11 cellular contexts compared by ENCODE assay signal in the genomic region with DNA sequence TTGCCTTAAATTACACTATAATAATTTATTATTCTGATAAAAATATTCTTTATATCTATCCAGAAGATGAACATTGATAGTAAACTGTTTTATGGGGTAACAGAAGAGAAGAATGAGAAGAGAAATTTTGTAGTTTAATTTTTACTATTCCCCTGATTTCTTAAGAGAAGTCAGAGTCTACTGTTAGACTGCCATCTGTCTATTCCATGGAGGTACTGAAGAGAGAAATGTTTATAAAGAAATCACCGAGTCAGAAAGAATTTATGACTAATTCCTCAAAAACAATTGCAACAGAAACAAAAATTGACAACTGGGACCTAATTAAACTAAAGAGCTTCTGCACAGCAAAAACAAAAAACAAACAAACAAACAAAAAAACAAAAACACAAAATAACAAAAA.
DNase-seq lines count a peak whose midpoint lies in the region; ATAC-seq and TF ChIP-seq lines count a peak whose summit lies in the region.
"Had no signal": no experiment of that assay in that cellular context is flagged by ENCODE, and none has a peak within 500 bp of the region (broad histone marks: within the 10 kb centered on the region; RNA-seq: fewer than 3 reads in every experiment).

No MANE protein-coding gene starts in this region.

- H3K9me3 Mint-ChIP-seq in CD4-positive, alpha-beta T cell: no peaks in the 10 kb centered on the region
- H3K9me3 Mint-ChIP-seq in mesothelial cell of epicardium: peaks cover 29% of the 10 kb centered on the region

- peaks cover 7% of the 10 kb centered on the region for H3K4me1 Mint-ChIP-seq in CD4-positive, alpha-beta T cell (ENCODE audit: low read depth)
- no peaks in the 10 kb centered on the region for H3K4me1 Mint-ChIP-seq in mesothelial cell of epicardium

- no peaks in the 10 kb centered on the region for H3K9me3 ChIP-seq in CD4-positive, alpha-beta T cell (ENCODE audit: control insufficient read depth, low read length)

- DNase-seq in CD4-positive, alpha-beta T cell: no peak
- DNase-seq in LNCaP clone FGC (ENCODE audit: low read depth): no peak
- DNase-seq in cardiac fibroblast (ENCODE audit: low read depth in 2 of 2): peak; percentile 46 to 64
- no peak for DNase-seq in mesothelial cell of epicardium (ENCODE audit: low spot score in 2 of 2, unreplicated experiment in 2 of 2)
- DNase-seq in COLO668 (lab: John Stamatoyannopoulos, UW; ENCODE audit: unreplicated experiment): no peak
- DNase-seq in ureter (ENCODE audit: low spot score): no peak
- DNase-seq in stimulated activated CD8-positive, alpha-beta memory T cell treated with anti-CD3 and anti-CD28 coated beads, Interleukin-4, amount 100 ng/mL, for 48 hours: no peak
- no peak for DNase-seq in caudate nucleus (lab: John Stamatoyannopoulos, UW)
- DNase-seq: activated CD4-positive, alpha-beta T cell treated with anti-CD3 and anti-CD28 coated beads for 36 hours; effector CD8-positive, alpha-beta T cell; nucleus accumbens had no signal

- H3K4me3 ChIP-seq in LNCaP clone FGC (ENCODE audit: low read depth, low read length) (no peak overlapping the region), cardiac fibroblast (replicated peaks in 1 of 2; ENCODE audit: low read depth in 2 of 2, low read length in 2 of 2) (no peak overlapping the region)

- POLR2A ChIA-PET in CD4-positive, alpha-beta T cell (lab: Charles Lee): no interaction called here

- ATAC-seq in CD4-positive, alpha-beta T cell (ENCODE audit: poor library complexity): no peak
- ATAC-seq: activated CD4-positive, alpha-beta T cell treated with anti-CD3 and anti-CD28 coated beads for 36 hours had no signal

- CTCF ChIA-PET in CD4-positive, alpha-beta T cell (lab: Charles Lee): no interaction called here

- no peak overlapping the region for H3K27ac ChIP-seq in CD4-positive, alpha-beta T cell (ENCODE audit: low read depth, low read length)
- no peak overlapping the region for H3K27ac ChIP-seq in caudate nucleus (ENCODE audit: low read depth, low read length)

- H3K4me3 Mint-ChIP-seq in CD4-positive, alpha-beta T cell: no peak overlapping the region
- no peak overlapping the region for H3K4me3 Mint-ChIP-seq in mesothelial cell of epicardium
- H3K4me3 Mint-ChIP-seq: activated CD4-positive, alpha-beta T cell treated with anti-CD3 and anti-CD28 coated beads for 36 hours had no signal

- peak overlapping the region; percentile 27 for H3K27ac Mint-ChIP-seq in CD4-positive, alpha-beta T cell
- peak overlapping the region; percentile 59 for H3K27ac Mint-ChIP-seq in mesothelial cell of epicardium
- H3K27ac Mint-ChIP-seq: activated CD4-positive, alpha-beta T cell treated with anti-CD3 and anti-CD28 coated beads for 36 hours had no signal

- no peak for TF ChIP-seq CTCF in CD4-positive, alpha-beta T cell (IDR thresholded peaks at IDR 0.05)
- TF ChIP-seq CTCF in LNCaP clone FGC (IDR thresholded peaks at IDR 0.05; ENCODE audit: control insufficient read depth, extremely low read depth, insufficient read depth): 0 out of 2 replicates have a peak, but pooled peaks have one; percentile 9
- peak; percentile 43 for TF ChIP-seq CTCF in cardiac fibroblast (IDR thresholded peaks at IDR 0.05; ENCODE audit: low read depth, low read length)
- no peak for TF ChIP-seq CTCF in mesothelial cell of epicardium (IDR thresholded peaks at IDR 0.05; ENCODE audit: unreplicated experiment)

- no peaks in the 10 kb centered on the region for H3K27me3 Mint-ChIP-seq in CD4-positive, alpha-beta T cell
- H3K27me3 Mint-ChIP-seq in mesothelial cell of epicardium (ENCODE audit: low read depth): no peaks in the 10 kb centered on the region
- H3K27me3 Mint-ChIP-seq: activated CD4-positive, alpha-beta T cell treated with anti-CD3 and anti-CD28 coated beads for 36 hours had no signal

- no peaks in the 10 kb centered on the region for H3K27me3 ChIP-seq in CD4-positive, alpha-beta T cell (ENCODE audit: control insufficient read depth, insufficient read depth, low read length)

- intact Hi-C loops in CD4-positive, alpha-beta T cell (cut with DNase I, micrococcal nuclease): no loop called here

- peaks cover 56% of the 10 kb centered on the region for H3K36me3 Mint-ChIP-seq in CD4-positive, alpha-beta T cell (ENCODE audit: low read depth)
- peaks cover 25% of the 10 kb centered on the region for H3K36me3 Mint-ChIP-seq in mesothelial cell of epicardium

Comparison
In these comparisons a context has a peak if more than half of its experiments do, and no peak if none do; other contexts are left out.
1. DNase-seq: peak in cardiac fibroblast (2 of 2); none in CD4-positive, alpha-beta T cell (0 of 10), LNCaP clone FGC (single experiment), mesothelial cell of epicardium (0 of 2), COLO668 (single experiment), ureter (single experiment), stimulated activated CD8-positive, alpha-beta memory T cell treated with anti-CD3 and anti-CD28 coated beads, Interleukin-4, amount 100 ng/mL, for 48 hours (single experiment) and caudate nucleus (0 of 61).
2. CTCF ChIP-seq: peak in LNCaP clone FGC (single experiment) and cardiac fibroblast (single experiment); none in CD4-positive, alpha-beta T cell (single experiment) and mesothelial cell of epicardium (single experiment).